In the genomic region with DNA sequence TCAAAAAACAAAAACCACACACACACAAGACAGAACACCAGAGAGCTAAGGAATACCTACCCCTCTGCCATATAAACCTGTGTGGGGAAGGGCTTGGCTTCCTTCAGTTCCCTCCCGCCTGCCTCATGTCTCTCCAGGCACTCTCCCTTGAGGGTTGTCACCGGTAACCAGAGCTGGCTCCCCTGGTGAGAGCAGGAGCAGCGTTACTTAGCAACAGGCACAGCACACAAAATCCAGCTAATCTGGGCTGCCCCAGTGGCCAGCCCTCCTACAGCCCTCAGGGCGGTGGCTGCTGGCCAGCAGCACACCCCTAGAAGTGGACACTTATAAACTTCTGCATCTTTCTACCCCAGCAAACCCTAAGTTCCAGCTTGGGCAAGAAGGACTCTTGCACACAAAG, we compare ENCODE assay signal across 10 cellular contexts. TPM values are rescaled to one million over a fixed set of nuclear protein-coding genes. Genes with fewer than 3 reads are reported as not detected.
DNase-seq lines count a peak whose midpoint lies in the region; ATAC-seq and TF ChIP-seq lines count a peak whose summit lies in the region.
"Had no signal": no experiment of that assay in that cellular context is flagged by ENCODE, and none has a peak within 500 bp of the region (broad histone marks: within the 10 kb centered on the region; RNA-seq: fewer than 3 reads in every experiment).

No MANE protein-coding gene starts in this region.

- H3K27ac Mint-ChIP-seq in Caco-2 (ENCODE audit: unreplicated experiment) = no peak overlapping the region

- CTCF ChIA-PET in Caco-2 (lab: Charles Lee) = interaction anchor here (0.6 to 1.3 kb wide), 5 partner anchors 9 to 94 kb away, joined by 3 to 12 read pairs (median 6); partner anchors contain the start of genes ATG101 and NR4A1

- no TSS peak for BruUV-seq in Caco-2 (replicated peaks; lab: Mats Ljungman, UMichigan)

- no peaks in the 10 kb centered on the region for H3K9me3 Mint-ChIP-seq in Caco-2 (ENCODE audit: unreplicated experiment)

- peaks cover 31% of the 10 kb centered on the region for H3K4me1 Mint-ChIP-seq in Caco-2 (ENCODE audit: low read depth, unreplicated experiment)

- H3K9me3 ChIP-seq in HAP-1 = no peaks in the 10 kb centered on the region
- H3K9me3 ChIP-seq in parathyroid adenoma (ENCODE audit: control insufficient read depth, low read length) = no peaks in the 10 kb centered on the region
- H3K9me3 ChIP-seq in Caco-2 = no peaks in the 10 kb centered on the region
- H3K9me3 ChIP-seq: sigmoid colon, transverse colon had no signal

- peak; percentile 60 to 78 for DNase-seq in HAP-1 (ENCODE audit: low spot score in 2 of 2)
- DNase-seq in NCI-H226 = peak; percentile 57
- DNase-seq in choroid plexus epithelial cell (ENCODE audit: low read depth) = peak; percentile 92
- DNase-seq in activated naive CD4-positive, alpha-beta T cell treated with anti-CD3 and anti-CD28 coated beads, Interleukin-2, amount 50 U/mL, for 16 hours = no peak
- DNase-seq in Caco-2 = no peak
- no peak for DNase-seq in NCI-H1048 (lab: John Stamatoyannopoulos, UW)
- DNase-seq: sigmoid colon, transverse colon had no signal

- peak overlapping the region; percentile 33 for H3K27ac ChIP-seq in parathyroid adenoma
- H3K27ac ChIP-seq: transverse colon had no signal

- H3K4me3 ChIP-seq in HAP-1 = no peak overlapping the region
- H3K4me3 ChIP-seq in choroid plexus epithelial cell (ENCODE audit: low read depth, low read length) = no peak overlapping the region
- no peak overlapping the region for H3K4me3 ChIP-seq in parathyroid adenoma (ENCODE audit: low read depth, low read length)
- H3K4me3 ChIP-seq in Caco-2 (ENCODE audit: low read depth, low read length) = no peak overlapping the region
- H3K4me3 ChIP-seq: sigmoid colon, transverse colon had no signal

- POLR2A ChIA-PET in Caco-2 (lab: Charles Lee) = interaction anchor here (1.2 kb wide), 1 partner anchor 21 kb away, joined by 3 read pairs; the partner anchor contains the start of gene NR4A1

- no peak overlapping the region for H3K4me3 Mint-ChIP-seq in Caco-2 (ENCODE audit: unreplicated experiment)

- no peak overlapping the region for H3K9ac ChIP-seq in parathyroid adenoma

- H3K36me3 ChIP-seq in HAP-1 (replicated peaks) (no peaks in the 10 kb centered on the region), parathyroid adenoma (ENCODE audit: control insufficient read depth, insufficient read depth, low read length) (no peaks in the 10 kb centered on the region), Caco-2 (ENCODE audit: control insufficient read depth, insufficient read depth, low read length) (no peaks in the 10 kb centered on the region)
- H3K36me3 ChIP-seq: sigmoid colon, transverse colon had no signal

- intact Hi-C loops in Caco-2 (cut with micrococcal nuclease; ENCODE audit: unreplicated experiment) = no loop called here

- H3K27me3 ChIP-seq in HAP-1 (ENCODE audit: low read depth) = no peaks in the 10 kb centered on the region
- no peaks in the 10 kb centered on the region for H3K27me3 ChIP-seq in parathyroid adenoma (ENCODE audit: control insufficient read depth, insufficient read depth, low read length)
- no peaks in the 10 kb centered on the region for H3K27me3 ChIP-seq in Caco-2 (replicated peaks; ENCODE audit: control insufficient read depth, insufficient read depth, low read length)
- H3K27me3 ChIP-seq: sigmoid colon, transverse colon had no signal

- H3K36me3 Mint-ChIP-seq in Caco-2 (ENCODE audit: insufficient read depth, unreplicated experiment) = peaks cover 7% of the 10 kb centered on the region

- peak overlapping the region; percentile 35 for H2AFZ ChIP-seq in parathyroid adenoma

- H3K4me2 ChIP-seq in parathyroid adenoma (ENCODE audit: low read length) = no peak overlapping the region

- in situ Hi-C loops in HAP-1 (cut with MboI; ENCODE audit: low sequenced_read_pairs) = loop anchor here (5.0 kb wide), 2 partner anchors 53 to 93 kb away; no protein-coding TSS in a partner anchor

- TF ChIP-seq CTCF in choroid plexus epithelial cell (conservative IDR thresholded peaks at IDR 0.05; ENCODE audit: low read depth, low read length) (no peak), parathyroid adenoma (IDR thresholded peaks at IDR 0.05) (no peak), Caco-2 (IDR thresholded peaks at IDR 0.05; ENCODE audit: insufficient read depth in 1 of 2, low read depth in 1 of 2, low read length in 1 of 2, severe bottlenecking in 1 of 2, unreplicated experiment in 1 of 2) (no peak)

- ATAC-seq in GM18502 (IDR thresholded peaks at IDR 0.05; ENCODE audit: poor library complexity, unreplicated experiment) = no peak

- H3K79me2 ChIP-seq in parathyroid adenoma = no peaks in the 10 kb centered on the region

- no peaks in the 10 kb centered on the region for H3K27me3 Mint-ChIP-seq in Caco-2 (ENCODE audit: insufficient read depth, unreplicated experiment)

- peaks cover 25% of the 10 kb centered on the region for H3K4me1 ChIP-seq in HAP-1
- peaks cover 16% of the 10 kb centered on the region for H3K4me1 ChIP-seq in parathyroid adenoma
- peaks cover 17% of the 10 kb centered on the region for H3K4me1 ChIP-seq in Caco-2

RNA-seq across cellular contexts. Expression of gene NR4A1, which starts 21.6 kb away (rescaled TPM):
- total RNA-seq in Caco-2 (2022) = 37.9 and 41.8 TPM in 2 replicates

RNA-seq across cellular contexts. Expression of gene TAMALIN, which starts 22.9 kb away (rescaled TPM):
- 3.7 and 4.1 TPM in 2 replicates for total RNA-seq in Caco-2 (2022)

RNA-seq across cellular contexts. Expression of gene ATG101, which starts 40.1 kb away (rescaled TPM):
- total RNA-seq in Caco-2 (2022) = 67.2 and 78.0 TPM in 2 replicates

RNA-seq across cellular contexts. Expression of gene SMIM41, which starts 49.8 kb away (rescaled TPM):
- total RNA-seq in Caco-2 (2022) = not detected in 2 replicates

Comparison
In these comparisons a context has a peak if more than half of its experiments do, and no peak if none do; other contexts are left out.
1. DNase-seq: peak in HAP-1 (2 of 2), NCI-H226 (single experiment) and choroid plexus epithelial cell (single experiment); none in activated naive CD4-positive, alpha-beta T cell treated with anti-CD3 and anti-CD28 coated beads, Interleukin-2, amount 50 U/mL, for 16 hours (single experiment), Caco-2 (0 of 2) and NCI-H1048 (single experiment).